Comparison of ENCODE assay signal across 19 cellular contexts in the genomic region with DNA sequence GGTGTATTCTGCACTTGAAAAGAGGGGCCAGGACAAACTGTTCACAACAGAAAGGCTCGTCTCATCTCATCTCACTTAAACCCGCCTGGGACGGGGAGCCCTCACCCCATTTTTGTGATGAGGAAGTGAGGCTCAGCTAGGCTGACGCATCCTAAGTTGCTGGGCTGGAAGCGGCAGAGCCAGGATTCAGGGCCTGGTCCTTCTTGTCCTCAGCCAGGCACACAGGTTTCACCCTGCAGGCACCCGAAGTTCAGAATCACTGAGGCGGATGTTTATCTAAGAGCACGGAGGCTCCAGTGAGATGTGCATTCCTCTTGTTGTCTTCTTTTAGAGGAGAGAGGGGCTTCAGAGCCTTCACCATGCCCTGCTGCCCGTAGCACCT. TPM values are rescaled to one million over a fixed set of nuclear protein-coding genes. Genes with fewer than 3 reads are reported as not detected.
DNase-seq lines count a peak whose midpoint lies in the region; ATAC-seq and TF ChIP-seq lines count a peak whose summit lies in the region.
"Had no signal": no experiment of that assay in that cellular context is flagged by ENCODE, and none has a peak within 500 bp of the region (broad histone marks: within the 10 kb centered on the region; RNA-seq: fewer than 3 reads in every experiment).

No MANE protein-coding gene starts in this region.

- H3K27me3 ChIP-seq in BLaER1 (no peaks in the 10 kb centered on the region), RWPE2 (ENCODE audit: insufficient read depth, poor library complexity, severe bottlenecking) (no peaks in the 10 kb centered on the region)

- DNase-seq in RWPE2 (ENCODE audit: low spot score) (no peak), iris pigment epithelial cell (ENCODE audit: low read depth) (peak; percentile 41), posterior vena cava (ENCODE audit: low spot score) (peak; percentile 43), chondrocyte (ENCODE audit: low spot score) (no peak), omental fat pad (ENCODE audit: low spot score) (no peak)
- no peak for DNase-seq in NK-92 treated with Interleukin-12 subunit alpha and Interleukin-12 subunit beta, amount 100 ng/mL, for 24 hours (lab: John Stamatoyannopoulos, UW)
- DNase-seq: AML-193; CD4-positive, CD25-positive, alpha-beta regulatory T cell; DMS53; KG1; NCI-H1105; NCI-H1930; NCI-H2171 treated with DMSO at 0.1 percent for 48 hours; NCI-H774 had no signal

- no peaks in the 10 kb centered on the region for H3K27me3 Mint-ChIP-seq in chondrocyte (ENCODE audit: low read depth)
- H3K27me3 Mint-ChIP-seq: CD4-positive, CD25-positive, alpha-beta regulatory T cell had no signal

- H3K4me2 ChIP-seq in BLaER1 = peak overlapping the region; percentile 14; the same call in 1 of the 2 replicates
- H3K4me2 ChIP-seq: A549 had no signal

- no peak overlapping the region for H3K4me3 ChIP-seq in BLaER1
- H3K4me3 ChIP-seq in RWPE2 (ENCODE audit: severe bottlenecking) = no peak overlapping the region
- H3K4me3 ChIP-seq: A549, HAP-1 had no signal

- H3K36me3 ChIP-seq in BLaER1 (no peaks in the 10 kb centered on the region), RWPE2 (ENCODE audit: low read depth) (no peaks in the 10 kb centered on the region)
- H3K36me3 ChIP-seq: HAP-1 had no signal

- no peak overlapping the region for H3K4me3 Mint-ChIP-seq in chondrocyte (ENCODE audit: unreplicated experiment)
- H3K4me3 Mint-ChIP-seq: CD4-positive, CD25-positive, alpha-beta regulatory T cell had no signal

- no peaks in the 10 kb centered on the region for H3K9me3 Mint-ChIP-seq in chondrocyte (ENCODE audit: low read depth)
- H3K9me3 Mint-ChIP-seq: CD4-positive, CD25-positive, alpha-beta regulatory T cell had no signal

- no peaks in the 10 kb centered on the region for H3K36me3 Mint-ChIP-seq in chondrocyte (ENCODE audit: low read depth)

- H3K27ac ChIP-seq in BLaER1 (no peak overlapping the region), RWPE2 (ENCODE audit: poor library complexity, severe bottlenecking) (peak overlapping the region; percentile 20)
- H3K27ac ChIP-seq: A549, HL-60 had no signal

- no peak overlapping the region for H3K9ac ChIP-seq in BLaER1

- no peak for TF ChIP-seq CTCF in RWPE2 (IDR thresholded peaks at IDR 0.05; ENCODE audit: poor library complexity, severe bottlenecking)
- TF ChIP-seq CTCF in chondrocyte (IDR thresholded peaks at IDR 0.05) = no peak
- no peak for TF ChIP-seq CTCF in omental fat pad (IDR thresholded peaks at IDR 0.05)

- H3K9me3 ChIP-seq in BLaER1 (no peaks in the 10 kb centered on the region), RWPE2 (ENCODE audit: severe bottlenecking) (no peaks in the 10 kb centered on the region)
- H3K9me3 ChIP-seq: A549, HAP-1 had no signal

- no peak overlapping the region for H3K27ac Mint-ChIP-seq in chondrocyte (ENCODE audit: unreplicated experiment)
- H3K27ac Mint-ChIP-seq: CD4-positive, CD25-positive, alpha-beta regulatory T cell had no signal

- intact Hi-C loops in posterior vena cava (cut with DNase I) = no loop called here

- H4K20me1 ChIP-seq in BLaER1 = peaks cover 21% of the 10 kb centered on the region

- peaks cover 22% of the 10 kb centered on the region for H3K4me1 ChIP-seq in BLaER1
- H3K4me1 ChIP-seq in RWPE2 (ENCODE audit: insufficient read depth, poor library complexity, severe bottlenecking) = peaks cover 12% of the 10 kb centered on the region

- ATAC-seq in RWPE2 (ENCODE audit: low read depth) (no peak), HG03432 (IDR thresholded peaks at IDR 0.05; ENCODE audit: unreplicated experiment) (no peak), omental fat pad (ENCODE audit: low FRiP score) (no peak)
- ATAC-seq: A549 had no signal

- peaks cover 43% of the 10 kb centered on the region for H3K4me1 Mint-ChIP-seq in chondrocyte (ENCODE audit: low read depth)
- H3K4me1 Mint-ChIP-seq: CD4-positive, CD25-positive, alpha-beta regulatory T cell had no signal

RNA-seq across cellular contexts. Expression of a gene that starts 51.1 kb away (rescaled TPM):
- total RNA-seq in posterior vena cava (10 to 100 TPM; 31.7 to 38.5 TPM), chondrocyte (69.8 to 99.1 TPM (median 98.2 TPM) in 3 replicates), omental fat pad (10 to 100 TPM; 21.7 to 56.4 (median 37.3) TPM)

Comparison
In these comparisons a context has a peak if more than half of its experiments do, and no peak if none do; other contexts are left out.
1. DNase-seq: peak in iris pigment epithelial cell (single experiment) and posterior vena cava (single experiment); none in RWPE2 (single experiment), NK-92 treated with Interleukin-12 subunit alpha and Interleukin-12 subunit beta, amount 100 ng/mL, for 24 hours (single experiment), chondrocyte (single experiment) and omental fat pad (single experiment).